ENCODE assay signal across 1 cellular context in the genomic region with DNA sequence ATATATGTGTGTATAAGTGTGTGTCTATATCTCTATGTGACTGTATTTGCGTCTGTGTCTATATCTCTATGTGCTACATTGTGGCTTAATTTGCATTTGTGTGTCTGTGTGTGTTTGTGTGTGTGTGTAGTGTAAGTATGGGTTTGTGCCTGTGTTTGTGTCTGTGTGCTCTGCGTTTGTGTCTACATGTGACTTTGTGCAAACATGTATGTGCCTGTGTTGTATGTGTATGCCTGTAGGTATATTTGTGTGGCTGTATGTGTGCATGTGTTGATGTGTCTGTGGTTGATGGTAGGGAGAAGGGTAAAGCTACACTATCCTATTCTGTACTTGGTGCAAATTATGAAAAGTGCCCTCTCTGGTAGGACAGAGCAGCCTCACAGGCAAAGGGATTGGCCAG.
TF ChIP-seq lines count a peak whose summit lies in the region.

No MANE protein-coding gene starts in this region.

TF ChIP-seq in K562, 482 proteins besides CTCF, POLR2A, EP300 and RAD21 (continued from another document):
- TF ChIP-seq DDX20 (tag; IDR thresholded peaks at IDR 0.05; ENCODE audit: low read depth) (no peak), GABPA (tag; conservative IDR thresholded peaks at IDR 0.05; ENCODE audit: low read depth) (no peak), DNMT1 (IDR thresholded peaks at IDR 0.05) (no peak), SP1 (CRISPR knock-in tag; IDR thresholded peaks at IDR 0.05) (no peak), FOXA3 (CRISPR knock-in tag; conservative IDR thresholded peaks at IDR 0.05 in 1 of 2, IDR thresholded peaks at IDR 0.05 in 1 of 2) (no peak), ELF4 (CRISPR knock-in tag; IDR thresholded peaks at IDR 0.05) (0 out of 2 replicates have a peak, but pooled peaks have one; percentile 19), MAFF (IDR thresholded peaks at IDR 0.05; ENCODE audit: low read length) (no peak), TAF9B (IDR thresholded peaks at IDR 0.05; ENCODE audit: partially characterized antibody) (peak; percentile 18), IFI16 (CRISPR knock-in tag; IDR thresholded peaks at IDR 0.05) (no peak), ZBTB7A (IDR thresholded peaks at IDR 0.05; ENCODE audit: borderline replicate concordance, control insufficient read depth, low read depth, low read length) (no peak), ZNF75A (CRISPR knock-in tag; IDR thresholded peaks at IDR 0.05) (no peak), ARID2 (IDR thresholded peaks at IDR 0.05) (no peak), STAT5B (CRISPR knock-in tag; IDR thresholded peaks at IDR 0.05) (no peak), LARP7 (IDR thresholded peaks at IDR 0.05) (0 out of 2 replicates have a peak, but pooled peaks have one; percentile 69), TFAM (CRISPR knock-in tag; conservative IDR thresholded peaks at IDR 0.05) (no peak), SMAD1 (IDR thresholded peaks at IDR 0.05; ENCODE audit: low read depth, low read length, partially characterized antibody) (no peak), NR2C1 (IDR thresholded peaks at IDR 0.05) (0 out of 2 replicates have a peak, but pooled peaks have one; percentile 5), NR2C1 (tag; IDR thresholded peaks at IDR 0.05) (no peak), ZNF354B (CRISPR knock-in tag; IDR thresholded peaks at IDR 0.05) (no peak), ZNF253 (CRISPR knock-in tag; conservative IDR thresholded peaks at IDR 0.05) (no peak), SUPT5H (IDR thresholded peaks at IDR 0.05) (no peak), RB1 (IDR thresholded peaks at IDR 0.05; ENCODE audit: low read depth) (no peak), FOXA1 (IDR thresholded peaks at IDR 0.05; ENCODE audit: borderline replicate concordance) (no peak), JUND (IDR thresholded peaks at IDR 0.05; ENCODE audit: borderline replicate concordance, low read depth, low read length) (no peak), JUND (tag; IDR thresholded peaks at IDR 0.05; ENCODE audit: borderline replicate concordance, low read depth, low read length) (no peak), NEUROD1 (IDR thresholded peaks at IDR 0.05; ENCODE audit: borderline replicate concordance, low read depth, low read length, partially characterized antibody) (no peak), GABPB1 (CRISPR knock-in tag; IDR thresholded peaks at IDR 0.05) (no peak), SNIP1 (IDR thresholded peaks at IDR 0.05; ENCODE audit: low read depth) (no peak), ZNF146 (CRISPR knock-in tag; IDR thresholded peaks at IDR 0.05; ENCODE audit: unreplicated experiment) (no peak), ZNF445 (CRISPR knock-in tag; IDR thresholded peaks at IDR 0.05; ENCODE audit: low read depth) (no peak), ZSCAN32 (CRISPR knock-in tag; IDR thresholded peaks at IDR 0.05) (no peak)
- TF ChIP-seq, protein P1, sequence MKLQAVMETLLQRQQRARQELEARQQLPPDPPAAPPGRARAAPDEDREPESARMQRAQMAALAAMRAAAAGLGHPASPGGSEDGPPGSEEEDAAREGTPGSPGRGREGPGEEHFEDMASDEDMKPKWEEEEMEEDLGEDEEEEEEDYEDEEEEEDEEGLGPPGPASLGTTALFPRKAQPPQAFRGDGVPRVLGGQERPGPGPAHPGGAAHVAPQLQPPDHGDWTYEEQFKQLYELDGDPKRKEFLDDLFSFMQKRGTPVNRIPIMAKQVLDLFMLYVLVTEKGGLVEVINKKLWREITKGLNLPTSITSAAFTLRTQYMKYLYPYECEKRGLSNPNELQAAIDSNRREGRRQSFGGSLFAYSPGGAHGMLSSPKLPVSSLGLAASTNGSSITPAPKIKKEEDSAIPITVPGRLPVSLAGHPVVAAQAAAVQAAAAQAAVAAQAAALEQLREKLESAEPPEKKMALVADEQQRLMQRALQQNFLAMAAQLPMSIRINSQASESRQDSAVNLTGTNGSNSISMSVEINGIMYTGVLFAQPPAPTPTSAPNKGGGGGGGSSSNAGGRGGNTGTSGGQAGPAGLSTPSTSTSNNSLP (IDR thresholded peaks at IDR 0.05; ENCODE audit: borderline replicate concordance, low read depth, low read length) = no peak
- TF ChIP-seq, protein P2, sequence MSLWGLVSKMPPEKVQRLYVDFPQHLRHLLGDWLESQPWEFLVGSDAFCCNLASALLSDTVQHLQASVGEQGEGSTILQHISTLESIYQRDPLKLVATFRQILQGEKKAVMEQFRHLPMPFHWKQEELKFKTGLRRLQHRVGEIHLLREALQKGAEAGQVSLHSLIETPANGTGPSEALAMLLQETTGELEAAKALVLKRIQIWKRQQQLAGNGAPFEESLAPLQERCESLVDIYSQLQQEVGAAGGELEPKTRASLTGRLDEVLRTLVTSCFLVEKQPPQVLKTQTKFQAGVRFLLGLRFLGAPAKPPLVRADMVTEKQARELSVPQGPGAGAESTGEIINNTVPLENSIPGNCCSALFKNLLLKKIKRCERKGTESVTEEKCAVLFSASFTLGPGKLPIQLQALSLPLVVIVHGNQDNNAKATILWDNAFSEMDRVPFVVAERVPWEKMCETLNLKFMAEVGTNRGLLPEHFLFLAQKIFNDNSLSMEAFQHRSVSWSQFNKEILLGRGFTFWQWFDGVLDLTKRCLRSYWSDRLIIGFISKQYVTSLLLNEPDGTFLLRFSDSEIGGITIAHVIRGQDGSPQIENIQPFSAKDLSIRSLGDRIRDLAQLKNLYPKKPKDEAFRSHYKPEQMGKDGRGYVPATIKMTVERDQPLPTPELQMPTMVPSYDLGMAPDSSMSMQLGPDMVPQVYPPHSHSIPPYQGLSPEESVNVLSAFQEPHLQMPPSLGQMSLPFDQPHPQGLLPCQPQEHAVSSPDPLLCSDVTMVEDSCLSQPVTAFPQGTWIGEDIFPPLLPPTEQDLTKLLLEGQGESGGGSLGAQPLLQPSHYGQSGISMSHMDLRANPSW (CRISPR knock-in tag; IDR thresholded peaks at IDR 0.05) = no peak
- TF ChIP-seq, protein P3, sequence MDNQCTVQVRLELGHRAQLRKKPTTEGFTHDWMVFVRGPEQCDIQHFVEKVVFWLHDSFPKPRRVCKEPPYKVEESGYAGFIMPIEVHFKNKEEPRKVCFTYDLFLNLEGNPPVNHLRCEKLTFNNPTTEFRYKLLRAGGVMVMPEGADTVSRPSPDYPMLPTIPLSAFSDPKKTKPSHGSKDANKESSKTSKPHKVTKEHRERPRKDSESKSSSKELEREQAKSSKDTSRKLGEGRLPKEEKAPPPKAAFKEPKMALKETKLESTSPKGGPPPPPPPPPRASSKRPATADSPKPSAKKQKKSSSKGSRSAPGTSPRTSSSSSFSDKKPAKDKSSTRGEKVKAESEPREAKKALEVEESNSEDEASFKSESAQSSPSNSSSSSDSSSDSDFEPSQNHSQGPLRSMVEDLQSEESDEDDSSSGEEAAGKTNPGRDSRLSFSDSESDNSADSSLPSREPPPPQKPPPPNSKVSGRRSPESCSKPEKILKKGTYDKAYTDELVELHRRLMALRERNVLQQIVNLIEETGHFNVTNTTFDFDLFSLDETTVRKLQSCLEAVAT (IDR thresholded peaks at IDR 0.05) = peak in 1 of 2 experiments; percentile 41; a peak in 1 of 4 replicates
- TF ChIP-seq, protein P4, sequence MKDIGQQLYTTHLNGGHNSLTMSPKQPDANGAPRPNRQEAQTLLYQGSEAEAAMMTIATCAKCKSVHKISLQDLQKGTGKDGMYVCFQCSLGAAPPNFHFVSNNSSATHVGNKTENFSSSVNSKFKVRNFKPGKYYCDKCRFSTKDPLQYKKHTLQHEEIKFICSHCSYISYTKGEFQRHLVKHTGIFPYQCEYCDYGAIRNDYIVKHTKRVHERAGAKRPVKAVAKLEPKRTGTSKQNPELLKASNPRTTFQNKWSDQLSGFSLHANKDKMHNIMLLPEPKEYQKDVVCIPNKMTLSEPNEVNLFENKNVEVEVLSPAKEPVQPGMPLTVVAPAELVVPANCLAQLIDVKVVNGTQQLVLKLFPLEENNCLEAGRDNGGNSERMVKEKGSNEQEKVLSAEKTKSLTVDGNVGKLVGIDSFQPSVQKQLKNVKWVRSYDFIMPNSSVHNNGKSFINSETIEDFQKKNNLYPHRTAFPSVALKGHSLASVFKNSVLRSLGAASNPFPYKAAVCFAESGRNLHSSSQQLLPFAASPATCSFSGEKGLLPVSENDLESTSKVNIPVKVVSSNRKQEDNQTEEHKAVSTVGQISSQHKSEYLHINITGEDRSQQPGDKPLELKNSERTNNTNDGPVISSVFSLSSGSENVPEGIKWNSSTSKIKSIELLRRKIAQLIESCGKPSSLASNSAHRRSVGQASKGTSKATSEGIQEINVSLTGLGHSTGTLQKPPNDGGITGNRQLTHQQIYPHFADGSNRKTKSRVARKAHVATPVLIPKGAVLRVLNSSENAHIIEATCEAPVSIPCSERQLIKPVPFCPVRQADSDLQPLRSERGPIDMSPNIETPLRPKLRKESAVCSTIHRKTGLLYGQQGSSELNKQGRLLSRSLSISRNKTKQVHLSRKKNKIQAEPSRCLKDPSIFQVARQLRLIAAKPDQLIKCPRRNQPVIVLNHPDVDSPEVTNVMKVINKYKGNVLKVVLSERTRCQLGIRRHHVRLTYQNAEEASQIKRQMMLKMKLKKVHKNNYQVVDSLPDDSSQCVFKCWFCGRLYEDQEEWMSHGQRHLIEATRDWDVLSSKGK (CRISPR knock-in tag; IDR thresholded peaks at IDR 0.05) = no peak
- TF ChIP-seq, protein P5, sequence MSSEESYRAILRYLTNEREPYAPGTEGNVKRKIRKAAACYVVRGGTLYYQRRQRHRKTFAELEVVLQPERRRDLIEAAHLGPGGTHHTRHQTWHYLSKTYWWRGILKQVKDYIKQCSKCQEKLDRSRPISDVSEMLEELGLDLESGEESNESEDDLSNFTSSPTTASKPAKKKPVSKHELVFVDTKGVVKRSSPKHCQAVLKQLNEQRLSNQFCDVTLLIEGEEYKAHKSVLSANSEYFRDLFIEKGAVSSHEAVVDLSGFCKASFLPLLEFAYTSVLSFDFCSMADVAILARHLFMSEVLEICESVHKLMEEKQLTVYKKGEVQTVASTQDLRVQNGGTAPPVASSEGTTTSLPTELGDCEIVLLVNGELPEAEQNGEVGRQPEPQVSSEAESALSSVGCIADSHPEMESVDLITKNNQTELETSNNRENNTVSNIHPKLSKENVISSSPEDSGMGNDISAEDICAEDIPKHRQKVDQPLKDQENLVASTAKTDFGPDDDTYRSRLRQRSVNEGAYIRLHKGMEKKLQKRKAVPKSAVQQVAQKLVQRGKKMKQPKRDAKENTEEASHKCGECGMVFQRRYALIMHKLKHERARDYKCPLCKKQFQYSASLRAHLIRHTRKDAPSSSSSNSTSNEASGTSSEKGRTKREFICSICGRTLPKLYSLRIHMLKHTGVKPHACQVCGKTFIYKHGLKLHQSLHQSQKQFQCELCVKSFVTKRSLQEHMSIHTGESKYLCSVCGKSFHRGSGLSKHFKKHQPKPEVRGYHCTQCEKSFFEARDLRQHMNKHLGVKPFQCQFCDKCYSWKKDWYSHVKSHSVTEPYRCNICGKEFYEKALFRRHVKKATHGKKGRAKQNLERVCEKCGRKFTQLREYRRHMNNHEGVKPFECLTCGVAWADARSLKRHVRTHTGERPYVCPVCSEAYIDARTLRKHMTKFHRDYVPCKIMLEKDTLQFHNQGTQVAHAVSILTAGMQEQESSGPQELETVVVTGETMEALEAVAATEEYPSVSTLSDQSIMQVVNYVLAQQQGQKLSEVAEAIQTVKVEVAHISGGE (CRISPR knock-in tag; IDR thresholded peaks at IDR 0.05) = no peak
